20 cellular contexts compared by ENCODE assay signal in genomic region chr4:147950840-147951239, GRCh38.
"Had no signal": no experiment of that assay in that cellular context is flagged by ENCODE, and none has a peak within 500 bp of the region (broad histone marks: within the 10 kb centered on the region; RNA-seq: fewer than 3 reads in every experiment).

No MANE protein-coding gene starts in this region.

- H3K36me3 Mint-ChIP-seq: stimulated activated memory B cell treated with anti-CD40 and anti-IgM and Interleukin-4, amounts not matched to agents 10 μg/mL and 1 μg/mL and 100 μg/mL, for 72 hours had no signal

- H3K4me1 Mint-ChIP-seq: activated naive CD4-positive, alpha-beta T cell treated with anti-CD3 and anti-CD28 coated beads, Interleukin-2, amount 50 U/mL, for 24 hours; brain; neural crest cell; stimulated activated memory B cell treated with anti-CD40 and anti-IgM and Interleukin-4, amounts not matched to agents 10 μg/mL and 1 μg/mL and 100 μg/mL, for 72 hours had no signal

- H3K4me3 ChIP-seq: hepatocyte, left ventricle myocardium inferior, sigmoid colon, smooth muscle cell, stomach, suprapubic skin, tibial nerve had no signal

- H2AFZ ChIP-seq: hepatocyte had no signal

- H3K4me2 ChIP-seq: hepatocyte, smooth muscle cell had no signal

- H3K27me3 ChIP-seq: hepatocyte, sigmoid colon, stomach, suprapubic skin, tibial nerve had no signal

- H3K4me3 Mint-ChIP-seq: activated naive CD4-positive, alpha-beta T cell treated with anti-CD3 and anti-CD28 coated beads, Interleukin-2, amount 50 U/mL, for 24 hours; brain; immature natural killer cell; naive thymus-derived CD4-positive, alpha-beta T cell; neural crest cell; stimulated activated memory B cell treated with anti-CD40 and anti-IgM and Interleukin-4, amounts not matched to agents 10 μg/mL and 1 μg/mL and 100 μg/mL, for 72 hours had no signal

- H3K27ac Mint-ChIP-seq: activated naive CD4-positive, alpha-beta T cell treated with anti-CD3 and anti-CD28 coated beads, Interleukin-2, amount 50 U/mL, for 24 hours; brain; immature natural killer cell; naive thymus-derived CD4-positive, alpha-beta T cell; stimulated activated memory B cell treated with anti-CD40 and anti-IgM and Interleukin-4, amounts not matched to agents 10 μg/mL and 1 μg/mL and 100 μg/mL, for 72 hours had no signal

- H3K9me3 ChIP-seq: left ventricle myocardium inferior, sigmoid colon, stomach, suprapubic skin had no signal

- DNase-seq: activated gamma-delta T cell treated with Interleukin-2 at 50 U/mL for 16 hours; activated T-cell treated with anti-CD3 and anti-CD28 coated beads, Interleukin-2, amount 50 U/mL, for 1 hour; aorta; effector memory CD4-positive, alpha-beta T cell; foreskin melanocyte; immature natural killer cell; left ventricle myocardium inferior; naive thymus-derived CD4-positive, alpha-beta T cell; occipital lobe; sigmoid colon; stimulated activated CD4-positive, alpha-beta T cell treated with anti-CD3 and anti-CD28 coated beads, Interleukin-15, amount 100 ng/mL, for 24 hours; stomach had no signal

- H3K27ac ChIP-seq: hepatocyte, left ventricle myocardium inferior, sigmoid colon, stomach, suprapubic skin, tibial nerve had no signal

- H3K79me2 ChIP-seq: hepatocyte had no signal

- H3K27me3 Mint-ChIP-seq: activated naive CD4-positive, alpha-beta T cell treated with anti-CD3 and anti-CD28 coated beads, Interleukin-2, amount 50 U/mL, for 24 hours; brain; naive thymus-derived CD4-positive, alpha-beta T cell had no signal
